9 cellular contexts compared by ENCODE assay signal in genomic region chrX:79161655-79162054, GRCh38. TPM values are rescaled to one million over a fixed set of nuclear protein-coding genes. Genes with fewer than 3 reads are reported as not detected.
DNase-seq lines count a peak whose midpoint lies in the region; ATAC-seq and TF ChIP-seq lines count a peak whose summit lies in the region.
"Had no signal": no experiment of that assay in that cellular context is flagged by ENCODE, and none has a peak within 500 bp of the region (broad histone marks: within the 10 kb centered on the region; RNA-seq: fewer than 3 reads in every experiment).

No MANE protein-coding gene starts in this region.

- WGBS in neuronal stem cell (ENCODE audit: extremely low coverage in 2 of 2, insufficient read length in 2 of 2, insufficient replicate concordance in 1 of 2), 2 donors, result no CpG with 5 or more reads among the region's 2 CpGs

- peaks cover 70% of the 10 kb centered on the region for H3K4me1 ChIP-seq in CD8-positive, alpha-beta T cell (ENCODE audit: insufficient read depth, low read length)
- H3K4me1 ChIP-seq in neuronal stem cell (ENCODE audit: control insufficient read depth in 2 of 2, insufficient read depth in 1 of 2, low read depth in 1 of 2, low read length in 2 of 2), result no peaks in the 10 kb centered on the region

- no peaks in the 10 kb centered on the region for H3K9me3 Mint-ChIP-seq in CD8-positive, alpha-beta T cell

- H3K4me3 ChIP-seq in CD8-positive, alpha-beta T cell (ENCODE audit: low read depth, low read length), result peak overlapping the region; percentile 32
- H3K4me3 ChIP-seq in neuronal stem cell (ENCODE audit: low read length in 2 of 2), result no peak overlapping the region

- H3K4ac ChIP-seq in neuronal stem cell (ENCODE audit: low read length), result no peak overlapping the region

- H2AFZ ChIP-seq in neuronal stem cell (ENCODE audit: low read length), result no peak overlapping the region

- no peak overlapping the region for H2BK12ac ChIP-seq in neuronal stem cell (ENCODE audit: low read length)

- peak in 6 of 7 experiments; percentile 14 to 69 (median 22) for DNase-seq in CD8-positive, alpha-beta T cell
- DNase-seq in activated CD8-positive, alpha-beta memory T cell treated with anti-CD3 and anti-CD28 coated beads, Interleukin-2, amount 50 U/mL, for 4 hours, result peak; percentile 32
- DNase-seq in neuronal stem cell (ENCODE audit: low spot score) (no peak), RWPE1 (ENCODE audit: low spot score) (no peak), HuH-7.5 (ENCODE audit: low spot score) (no peak), NCI-H1436 (lab: John Stamatoyannopoulos, UW) (no peak)

- H3K9me3 ChIP-seq in CD8-positive, alpha-beta T cell (ENCODE audit: low read length), result no peaks in the 10 kb centered on the region
- H3K9me3 ChIP-seq in neuronal stem cell (replicated peaks in 1 of 2; ENCODE audit: control insufficient read depth in 2 of 2, insufficient read depth in 1 of 2, low read depth in 1 of 2, low read length in 2 of 2), result no peaks in the 10 kb centered on the region

- TF ChIP-seq CTCF in CD8-positive, alpha-beta T cell (IDR thresholded peaks at IDR 0.05), result no peak
- TF ChIP-seq CTCF in RWPE1 (conservative IDR thresholded peaks at IDR 0.05; ENCODE audit: low read depth), result no peak

- POLR2A ChIA-PET in CD8-positive, alpha-beta T cell (lab: Charles Lee), result interaction anchor here (0.5 to 2.6 kb wide), 9 partner anchors 10 to 1057 kb away, joined by 3 to 10 read pairs (median 4); partner anchors contain the start of gene GPR174
- POLR2A ChIA-PET in RWPE1 (lab: Yijun Ruan, JAX; ENCODE audit: low non-redundant PET), result no interaction called here

- H3K27me3 ChIP-seq in CD8-positive, alpha-beta T cell (ENCODE audit: insufficient read depth, low read length), result no peaks in the 10 kb centered on the region
- H3K27me3 ChIP-seq in neuronal stem cell (ENCODE audit: control insufficient read depth in 3 of 3, insufficient read depth in 3 of 3, low read depth in 1 of 3, low read length in 3 of 3), result no peaks in the 10 kb centered on the region

- H3K36me3 Mint-ChIP-seq in CD8-positive, alpha-beta T cell, result peaks cover 32% of the 10 kb centered on the region

- H3K14ac ChIP-seq in neuronal stem cell (ENCODE audit: low read length), result no peak overlapping the region

- H4K8ac ChIP-seq in neuronal stem cell (ENCODE audit: low read depth, low read length), result no peak overlapping the region

- no peaks in the 10 kb centered on the region for H3K27me3 Mint-ChIP-seq in CD8-positive, alpha-beta T cell (ENCODE audit: low read depth)

- CTCF ChIA-PET in CD8-positive, alpha-beta T cell (lab: Charles Lee), result interaction anchor here (0.6 kb wide), 1 partner anchor 9 kb away, joined by 3 read pairs; no protein-coding TSS in a partner anchor
- CTCF ChIA-PET in RWPE1 (lab: Yijun Ruan, JAX), result no interaction called here

- H3K23ac ChIP-seq in neuronal stem cell (ENCODE audit: low read depth, low read length, poor library complexity), result no peak overlapping the region

- H2BK15ac ChIP-seq in neuronal stem cell (ENCODE audit: low read length), result no peak overlapping the region

- no peak overlapping the region for H3K9ac ChIP-seq in neuronal stem cell (ENCODE audit: low read depth, low read length, poor library complexity)

- H3K4me3 Mint-ChIP-seq in CD8-positive, alpha-beta T cell, result peak overlapping the region; percentile 85

- intact Hi-C loops in CD8-positive, alpha-beta T cell (cut with DNase I, micrococcal nuclease), result loop anchor here in 1 of 2 experiments (1.0 to 10.0 kb wide), 5 partner anchors 8 to 217 kb away; partner anchors contain the start of gene P2RY10

- H3K4me2 ChIP-seq in neuronal stem cell (ENCODE audit: insufficient read depth, low read length, poor library complexity, severe bottlenecking), result no peak overlapping the region

- H2BK120ac ChIP-seq in neuronal stem cell (ENCODE audit: low read depth, low read length), result no peak overlapping the region

- peak overlapping the region; percentile 97 for H3K27ac Mint-ChIP-seq in CD8-positive, alpha-beta T cell

- H2AK5ac ChIP-seq in neuronal stem cell (ENCODE audit: low read depth, low read length), result no peak overlapping the region

- no peaks in the 10 kb centered on the region for H3K36me3 ChIP-seq in CD8-positive, alpha-beta T cell (ENCODE audit: insufficient read depth, low read length)
- H3K36me3 ChIP-seq in neuronal stem cell (replicated peaks in 1 of 2; ENCODE audit: control insufficient read depth in 2 of 2, insufficient read depth in 2 of 2, low read length in 2 of 2), result no peaks in the 10 kb centered on the region

- no peak overlapping the region for H4K91ac ChIP-seq in neuronal stem cell (ENCODE audit: low read depth, low read length, poor library complexity)

- no peak overlapping the region for H2BK5ac ChIP-seq in neuronal stem cell (ENCODE audit: low read length)

- H3K4me1 Mint-ChIP-seq in CD8-positive, alpha-beta T cell (ENCODE audit: low read depth), result peaks cover 73% of the 10 kb centered on the region

- H3K27ac ChIP-seq in CD8-positive, alpha-beta T cell (ENCODE audit: low read depth, low read length), result peak overlapping the region; percentile 58
- H3K27ac ChIP-seq in neuronal stem cell (replicated peaks; ENCODE audit: low read length) (no peak overlapping the region), RWPE1 (no peak overlapping the region)

- peak; percentile 87 for ATAC-seq in CD8-positive, alpha-beta T cell
- ATAC-seq in GM19328 (IDR thresholded peaks at IDR 0.05; ENCODE audit: unreplicated experiment) (peak; percentile 73), HG03439 (IDR thresholded peaks at IDR 0.05; ENCODE audit: unreplicated experiment) (peak; percentile 78)

- H3K79me1 ChIP-seq in neuronal stem cell (ENCODE audit: low read depth, low read length), result no peaks in the 10 kb centered on the region

- no peak overlapping the region for H3K18ac ChIP-seq in neuronal stem cell (ENCODE audit: low read length)

RNA-seq across cellular contexts. Expression of gene GPR174, which starts 17.2 kb away (rescaled TPM):
- 10 to 100 TPM; 34.9 to 36.5 TPM for total RNA-seq in CD8-positive, alpha-beta T cell
- polyA plus RNA-seq in neuronal stem cell (2013, experiment 1 of 2), result not detected
- polyA plus RNA-seq in neuronal stem cell (2013, experiment 2 of 2), result not detected
- total RNA-seq: astrocyte had no signal

Comparison
In these comparisons a context has a peak if more than half of its experiments do, and no peak if none do; other contexts are left out.
1. DNase-seq: peak in CD8-positive, alpha-beta T cell (6 of 7) and activated CD8-positive, alpha-beta memory T cell treated with anti-CD3 and anti-CD28 coated beads, Interleukin-2, amount 50 U/mL, for 4 hours (single experiment); none in neuronal stem cell (single experiment), RWPE1 (single experiment), HuH-7.5 (single experiment) and NCI-H1436 (single experiment).
2. Peak in every context shown above with its lines, with median percentiles within 50 percentile points of each other: ATAC-seq.